Comparison of ENCODE assay signal across 4 cellular contexts in genomic region chr16:70048083-70048482, GRCh38.
DNase-seq lines count a peak whose midpoint lies in the region; ATAC-seq and TF ChIP-seq lines count a peak whose summit lies in the region.
"Not testable (repeated sequence)": the region's sequence is repeated elsewhere in the genome, so short reads cannot be mapped to it uniquely, and the experiment has no call there.

No MANE protein-coding gene starts in this region.

- not testable (repeated sequence) for H4K8ac ChIP-seq in mesendoderm (ENCODE audit: low read depth, low read length)

- peaks cover 12% of the 10 kb centered on the region for H3K4me1 Mint-ChIP-seq in endodermal cell

- H3K18ac ChIP-seq in mesendoderm (ENCODE audit: low read length): not testable (repeated sequence)

- H3K4me1 ChIP-seq in endodermal cell (ENCODE audit: control insufficient read depth, insufficient read depth, low read length); right cardiac atrium (ENCODE audit: control insufficient read depth, insufficient read depth, low read length); mesendoderm (ENCODE audit: control insufficient read depth, low read depth, low read length); osteoblast (ENCODE audit: insufficient read depth, low read length): not testable (repeated sequence)

- H2BK120ac ChIP-seq in mesendoderm (ENCODE audit: low read depth, low read length): not testable (repeated sequence)

- DNase-seq in endodermal cell, right cardiac atrium: not testable (repeated sequence)
- peak; percentile 84 for DNase-seq in mesendoderm
- peak; percentile 6 for DNase-seq in osteoblast (ENCODE audit: insufficient read length, low spot score, missing footprints)

- H3K9ac ChIP-seq in endodermal cell (ENCODE audit: extremely low read depth, low read length, poor library complexity, severe bottlenecking); mesendoderm (ENCODE audit: low read length): not testable (repeated sequence)

- H3K27ac ChIP-seq in endodermal cell (ENCODE audit: low read depth, low read length); right cardiac atrium (ENCODE audit: low read length); mesendoderm (ENCODE audit: low read depth, low read length); osteoblast (ENCODE audit: low read depth, low read length): not testable (repeated sequence)

- not testable (repeated sequence) for H3K27me3 ChIP-seq in endodermal cell (ENCODE audit: control insufficient read depth, insufficient read depth, low read length, poor library complexity, severe bottlenecking); right cardiac atrium (ENCODE audit: control insufficient read depth, insufficient read depth); mesendoderm (ENCODE audit: insufficient read depth, low read length, poor library complexity); osteoblast (ENCODE audit: insufficient read depth, low read length)

- WGBS in endodermal cell (ENCODE audit: insufficient coverage in 1 of 2, insufficient read length in 1 of 2), 2 experiments: 31 to 38% methylated on average over 2 to 3 of the region's 3 CpGs
- WGBS in right cardiac atrium: 42% methylated on average over 3 of the region's 3 CpGs
- no CpG with 5 or more reads among the region's 3 CpGs for WGBS in mesendoderm (ENCODE audit: extremely low coverage, insufficient coverage, low lambda C conversion rate)

- H3K56ac ChIP-seq in mesendoderm (ENCODE audit: low read length): not testable (repeated sequence)

- peaks cover 16% of the 10 kb centered on the region for H3K36me3 Mint-ChIP-seq in endodermal cell (ENCODE audit: low read depth)

- H3K9me3 ChIP-seq in endodermal cell (ENCODE audit: control insufficient read depth, low read length): peaks cover 17% of the 10 kb centered on the region
- not testable (repeated sequence) for H3K9me3 ChIP-seq in right cardiac atrium (ENCODE audit: control insufficient read depth, low read length); osteoblast (ENCODE audit: low read depth, low read length)

- intact Hi-C loops in right cardiac atrium (cut with DNase I): not testable (repeated sequence)

- peak overlapping the region; percentile 75 for H3K27ac Mint-ChIP-seq in endodermal cell

- not testable (repeated sequence) for H4K5ac ChIP-seq in mesendoderm (ENCODE audit: low read length)

- not testable (repeated sequence) for H3K36me3 ChIP-seq in endodermal cell (ENCODE audit: control insufficient read depth, insufficient read depth, low read length); mesendoderm (ENCODE audit: control insufficient read depth, insufficient read depth, low read length); osteoblast (ENCODE audit: insufficient read depth, low read length)

- H3K4me2 ChIP-seq in mesendoderm (ENCODE audit: low read length); osteoblast (ENCODE audit: insufficient read depth, low read length): not testable (repeated sequence)

- not testable (repeated sequence) for H3K4me3 Mint-ChIP-seq in endodermal cell

- TF ChIP-seq CTCF in endodermal cell (conservative IDR thresholded peaks at IDR 0.05); osteoblast (IDR thresholded peaks at IDR 0.05; ENCODE audit: extremely low read depth, low read depth, low read length): not testable (repeated sequence)

- not testable (repeated sequence) for H3K27me3 Mint-ChIP-seq in endodermal cell (ENCODE audit: insufficient read depth)

- not testable (repeated sequence) for H2BK15ac ChIP-seq in mesendoderm (replicated peaks; ENCODE audit: low read depth)

- peaks cover 33% of the 10 kb centered on the region for H3K9me3 Mint-ChIP-seq in endodermal cell

- not testable (repeated sequence) for H3K79me1 ChIP-seq in mesendoderm (ENCODE audit: low read length)

- peak; percentile 36 to 38 for ATAC-seq in right cardiac atrium

- not testable (repeated sequence) for H3K23ac ChIP-seq in mesendoderm (ENCODE audit: low read length)

- not testable (repeated sequence) for H2AFZ ChIP-seq in osteoblast (ENCODE audit: low read length)

- not testable (repeated sequence) for H3K4ac ChIP-seq in mesendoderm (ENCODE audit: low read depth, low read length)

- peaks cover 11% of the 10 kb centered on the region for H4K20me1 ChIP-seq in osteoblast (ENCODE audit: insufficient read depth, low read length)

- H2AK5ac ChIP-seq in mesendoderm (ENCODE audit: low read length): not testable (repeated sequence)

- H2BK5ac ChIP-seq in mesendoderm (ENCODE audit: low read length): not testable (repeated sequence)

- H3K79me2 ChIP-seq in mesendoderm (ENCODE audit: control insufficient read depth, insufficient read depth, low read length): not testable (repeated sequence)
- peaks cover 42% of the 10 kb centered on the region for H3K79me2 ChIP-seq in osteoblast (ENCODE audit: insufficient read depth, low read length)

- H3K4me3 ChIP-seq in endodermal cell (ENCODE audit: low read length); right cardiac atrium (ENCODE audit: low read length); mesendoderm (ENCODE audit: low read length); osteoblast (ENCODE audit: insufficient read depth, low read length): not testable (repeated sequence)
